In genomic region chr15:35548435-35548834, GRCh38 we compare ENCODE assay signal across 13 cellular contexts.
"Had no signal": no experiment of that assay in that cellular context is flagged by ENCODE, and none has a peak within 500 bp of the region (broad histone marks: within the 10 kb centered on the region; RNA-seq: fewer than 3 reads in every experiment).

No MANE protein-coding gene starts in this region.

- H3K4me3 ChIP-seq: heart right ventricle, ovary, sigmoid colon, upper lobe of left lung had no signal

- H3K36me3 ChIP-seq: ovary, sigmoid colon, upper lobe of left lung had no signal

- H3K9me3 ChIP-seq: heart right ventricle, ovary, sigmoid colon, upper lobe of left lung had no signal

- DNase-seq: activated CD4-positive, alpha-beta T cell treated with anti-CD3 and anti-CD28 coated beads for 1 hour; activated CD4-positive, alpha-beta T cell treated with anti-CD3 and anti-CD28 coated beads, Interleukin-2, amount 50 U/mL, for 48 hours; activated CD8-positive, alpha-beta memory T cell treated with anti-CD3 and anti-CD28 coated beads, Interleukin-2, amount 10 ng/mL, durations not matched to agents 7 days and 5 days; activated effector memory CD4-positive, alpha-beta T cell treated with anti-CD3 and anti-CD28 coated beads, Interleukin-2, amount 50 U/mL, for 16 hours; activated T-cell treated with anti-CD3 and anti-CD28 coated beads, Interleukin-2, amount 50 U/mL, for 24 hours; effector CD4-positive, alpha-beta T cell; heart right ventricle; sigmoid colon; stimulated activated naive CD4-positive, alpha-beta T cell; T-helper 9 cell; upper lobe of left lung had no signal

- ATAC-seq: activated CD8-positive, alpha-beta memory T cell treated with anti-CD3 and anti-CD28 coated beads, Interleukin-2, amount 10 ng/mL, durations not matched to agents 7 days and 5 days; heart right ventricle; natural killer cell treated with Interleukin-12 subunit alpha and Interleukin-12 subunit beta and Interleukin-15 and Interleukin-18, amount 100 ng/mL, for 72 hours had no signal
